Comparison of ENCODE assay signal across 8 cellular contexts in the genomic region with DNA sequence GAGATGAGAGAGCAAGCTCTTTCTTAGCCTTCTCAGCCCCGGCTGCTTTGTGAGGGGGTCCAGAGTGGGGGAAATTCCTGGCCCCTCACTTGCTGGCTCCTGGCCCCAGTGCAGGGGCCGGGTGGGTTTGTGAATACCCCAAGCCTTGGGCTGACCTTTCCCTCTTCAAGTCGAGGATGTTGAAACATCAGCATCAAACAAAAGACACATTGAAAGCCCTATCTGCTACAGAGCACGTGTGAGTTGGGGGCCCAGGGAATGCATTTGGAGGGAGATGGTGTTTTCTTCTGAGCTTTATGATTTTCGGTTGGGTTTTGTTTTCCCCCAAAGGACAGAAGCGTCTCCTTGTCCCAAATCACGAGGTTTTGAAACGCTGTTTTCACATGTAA. TPM values are rescaled to one million over a fixed set of nuclear protein-coding genes. Genes with fewer than 3 reads are reported as not detected.
DNase-seq lines count a peak whose midpoint lies in the region; ATAC-seq, FAIRE-seq and TF ChIP-seq lines count a peak whose summit lies in the region.

No MANE protein-coding gene starts in this region.

- no peak overlapping the region for H2AK5ac ChIP-seq in H1 (ENCODE audit: low read depth, low read length)

- H3K36me3 ChIP-seq in NT2/D1 (ENCODE audit: insufficient read depth, insufficient read length, low read length) (peaks cover 3% of the 10 kb centered on the region), H1 (ENCODE audit: control insufficient read depth in 2 of 4, insufficient read depth in 4 of 4, low read length in 3 of 4) (no peaks in the 10 kb centered on the region)

- in situ Hi-C loops in KBM-7 (cut with MboI; ENCODE audit: low pct_unique_long_range_greater_than_20kb, low sequenced_read_pairs), result no loop called here

- no peak for TF ChIP-seq CTCF in AG04450 (IDR thresholded peaks at IDR 0.05; ENCODE audit: low read depth, low read length)
- no peak for TF ChIP-seq CTCF in H1 (IDR thresholded peaks at IDR 0.05; ENCODE audit: control extremely low read depth in 1 of 3, insufficient read depth in 1 of 3, low read depth in 1 of 3, low read length in 3 of 3)
- no peak for TF ChIP-seq CTCF in nephron (IDR thresholded peaks at IDR 0.05; ENCODE audit: unreplicated experiment in 3 of 3)

- H3K23me2 ChIP-seq in H1 (ENCODE audit: low read depth, low read length), result peaks cover 29% of the 10 kb centered on the region

- TF ChIP-seq POLR2A in H1 (IDR thresholded peaks at IDR 0.05; ENCODE audit: control extremely low read depth in 1 of 2, low read depth in 2 of 2, low read length in 2 of 2), result no peak

- H3K4me1 ChIP-seq in NT2/D1 (ENCODE audit: insufficient read depth, insufficient read length) (peaks cover 20% of the 10 kb centered on the region), H1 (replicated peaks in 1 of 4; ENCODE audit: control insufficient read depth in 3 of 4, insufficient read depth in 4 of 4, low read length in 3 of 4) (peaks cover 10 to 40% (median 22%) of the 10 kb centered on the region in 4 experiments)

- no peak overlapping the region for H2BK120ac ChIP-seq in H1 (replicated peaks; ENCODE audit: low read depth, low read length)

- H4K20me1 ChIP-seq in H1 (replicated peaks in 1 of 2; ENCODE audit: control insufficient read depth in 1 of 2, insufficient read depth in 2 of 2, low read length in 2 of 2), result peaks cover 21 to 32% of the 10 kb centered on the region in 2 experiments

- no peak for FAIRE-seq in H1 (lab: Jason Lieb, UNC)

- H2BK15ac ChIP-seq in H1 (ENCODE audit: low read length), result no peak overlapping the region

- H3K4me3 Mint-ChIP-seq in nephron, result peak overlapping the region; percentile 95 to 99 (median 99)

- peak overlapping the region; percentile 18 for H4K5ac ChIP-seq in H1 (ENCODE audit: insufficient read length, low read depth, low read length)

- DNase-seq in AG04450 (ENCODE audit: low read depth, low spot score) (no peak), NT2/D1 (ENCODE audit: low read depth, low spot score) (no peak), H1 (ENCODE audit: low read depth in 1 of 2, low spot score in 2 of 2) (no peak), KBM-7 (no peak)

- peak overlapping the region; percentile 90 to 94 for H3K4me2 ChIP-seq in H1 (ENCODE audit: insufficient read depth in 1 of 2, low read depth in 2 of 2, low read length in 2 of 2)

- no peaks in the 10 kb centered on the region for H3K9me3 Mint-ChIP-seq in nephron

- no peak for TF ChIP-seq EP300 in H1 (IDR thresholded peaks at IDR 0.05; ENCODE audit: borderline replicate concordance in 1 of 2, low read depth in 2 of 2, low read length in 2 of 2)

- peak overlapping the region; percentile 12; the same call in 1 of the 2 replicates for H2BK12ac ChIP-seq in H1 (ENCODE audit: low read depth, low read length)

- peak overlapping the region; percentile 40; the same call in 1 of the 2 replicates for H2BK5ac ChIP-seq in H1 (ENCODE audit: low read depth, low read length)

- TF ChIP-seq RAD21 in H1 (IDR thresholded peaks at IDR 0.05 in 1 of 2, conservative IDR thresholded peaks at IDR 0.05 in 1 of 2; ENCODE audit: low read depth in 2 of 2, low read length in 2 of 2), result no peak

- H3K27me3 ChIP-seq in AG04450 (ENCODE audit: control insufficient read depth, insufficient read depth, low read length) (no peaks in the 10 kb centered on the region), NT2/D1 (ENCODE audit: insufficient read depth, insufficient read length) (peaks cover 4% of the 10 kb centered on the region), H1 (replicated peaks in 1 of 4; ENCODE audit: control insufficient read depth in 3 of 4, extremely low read depth in 1 of 4, insufficient read depth in 3 of 4, low read length in 3 of 4) (peaks cover 0 to 10% (median 5%) of the 10 kb centered on the region in 4 experiments; a peak in 3 of 7 replicates)

- no peak overlapping the region for H2BK20ac ChIP-seq in H1 (ENCODE audit: low read length)

- ATAC-seq in HG02884 (IDR thresholded peaks at IDR 0.05; ENCODE audit: unreplicated experiment), result no peak
- no peak for ATAC-seq in HG02763 (IDR thresholded peaks at IDR 0.05; ENCODE audit: unreplicated experiment)
- ATAC-seq in GM18907 (IDR thresholded peaks at IDR 0.05; ENCODE audit: unreplicated experiment), result no peak

- CTCF ChIA-PET in AG04450 (lab: Charles Lee) (interaction anchor here (0.6 to 1.4 kb wide), 5 partner anchors 101 to 877 kb away, joined by 3 to 16 read pairs (median 7); no protein-coding TSS in a partner anchor), H1 (lab: Charles Lee; ENCODE audit: partially characterized antibody) (interaction anchor here (1.0 to 2.9 kb wide), 7 partner anchors 20 to 147 kb away, joined by 3 to 16 read pairs (median 4); no protein-coding TSS in a partner anchor)

- H3K27ac ChIP-seq in AG04450 (ENCODE audit: low read depth, low read length) (peak overlapping the region; percentile 92), H1 (ENCODE audit: low read depth, low read length) (no peak overlapping the region)

- no peak overlapping the region for H3K4ac ChIP-seq in H1 (replicated peaks; ENCODE audit: insufficient read length, low read depth, low read length)

- H4K8ac ChIP-seq in H1 (ENCODE audit: extremely low read depth, insufficient read depth, low read length), result 0 out of 2 replicates have a peak overlapping the region, but pooled peaks have one; percentile 40

- H3K18ac ChIP-seq in H1 (ENCODE audit: extremely low read depth, low read length), result peak overlapping the region; percentile 87

- no peak overlapping the region for H3K23ac ChIP-seq in H1 (ENCODE audit: insufficient read length)

- peaks cover 24 to 71% of the 10 kb centered on the region in 2 experiments for H3K79me2 ChIP-seq in H1 (ENCODE audit: control insufficient read depth in 1 of 2, insufficient read depth in 2 of 2, low read length in 2 of 2)

- no peaks in the 10 kb centered on the region for H3K36me3 Mint-ChIP-seq in nephron (ENCODE audit: low read depth)

- peaks cover 61% of the 10 kb centered on the region for H3K4me1 Mint-ChIP-seq in nephron

- peak overlapping the region; percentile 87 for H3K9ac ChIP-seq in NT2/D1 (ENCODE audit: insufficient read length, low read depth)
- peak overlapping the region in 3 of 4 experiments; percentile 2 to 26 (median 25); a peak in 3 of 7 replicates for H3K9ac ChIP-seq in H1 (replicated peaks in 1 of 4; ENCODE audit: extremely low read depth in 1 of 4, low read depth in 3 of 4, low read length in 3 of 4)

- POLR2A ChIA-PET in AG04450 (lab: Yijun Ruan, JAX), result interaction anchor here (0.6 to 1.0 kb wide), 3 partner anchors 68 to 124 kb away, joined by 3 to 4 read pairs (median 4); no protein-coding TSS in a partner anchor
- POLR2A ChIA-PET in H1 (lab: Charles Lee; ENCODE audit: partially characterized antibody), result interaction anchor here (0.9 to 1.6 kb wide), 4 partner anchors 43 to 110 kb away, joined by 3 to 4 read pairs (median 3); no protein-coding TSS in a partner anchor

- H2AFZ ChIP-seq in H1 (ENCODE audit: low read length), result no peak overlapping the region

- peaks cover 26% of the 10 kb centered on the region for H3K79me1 ChIP-seq in H1 (ENCODE audit: low read depth, low read length)

- H3K9me3 ChIP-seq in AG04450 (ENCODE audit: control insufficient read depth, insufficient read depth, low read length) (no peaks in the 10 kb centered on the region; the same call in 1 of the 2 replicates), NT2/D1 (ENCODE audit: insufficient read depth, low read length) (no peaks in the 10 kb centered on the region), H1 (ENCODE audit: insufficient read depth in 2 of 2, low read depth in 1 of 2, low read length in 1 of 2) (no peaks in the 10 kb centered on the region)

- WGBS in H1 (ENCODE audit: extremely low coverage in 1 of 2, insufficient coverage in 1 of 2, insufficient read length in 1 of 2, insufficient replicate concordance in 2 of 2, low coverage in 1 of 2, low lambda C conversion rate in 2 of 2, missing lambda C conversion rate in 1 of 2), 2 experiments, result 0% methylated on average over 8 of the region's 8 CpGs; no CpG with 5 or more reads in 1 of the 2 experiments

- H3K4me3 ChIP-seq in AG04450 (ENCODE audit: low read depth, low read length) (peak overlapping the region; percentile 98), NT2/D1 (ENCODE audit: insufficient read length, low read depth) (peak overlapping the region; percentile 73), H1 (ENCODE audit: extremely low read depth in 1 of 4, insufficient read depth in 2 of 4, low read depth in 3 of 4, low read length in 4 of 4) (peak overlapping the region; percentile 56 to 96 (median 76))

- peak overlapping the region; percentile 18 for H4K91ac ChIP-seq in H1 (replicated peaks; ENCODE audit: insufficient read length, low read length)

- no peaks in the 10 kb centered on the region for H3K27me3 Mint-ChIP-seq in nephron (ENCODE audit: low read depth)

- peak overlapping the region; percentile 95 to 98 (median 96) for H3K27ac Mint-ChIP-seq in nephron

- H3K14ac ChIP-seq in H1 (ENCODE audit: insufficient read length), result no peak overlapping the region

- no peak overlapping the region for H3K56ac ChIP-seq in H1 (replicated peaks; ENCODE audit: insufficient read length, low read depth, low read length)

TF ChIP-seq in H1, 55 proteins besides CTCF, POLR2A, EP300 and RAD21 (continues in another document):
- TF ChIP-seq HDAC2 (IDR thresholded peaks at IDR 0.05; ENCODE audit: borderline replicate concordance in 1 of 2, low read depth in 2 of 2, low read length in 2 of 2) (no peak), CTBP2 (IDR thresholded peaks at IDR 0.05; ENCODE audit: borderline replicate concordance, insufficient read depth, insufficient read length, low read length) (no peak)
- TF ChIP-seq, protein P1, sequence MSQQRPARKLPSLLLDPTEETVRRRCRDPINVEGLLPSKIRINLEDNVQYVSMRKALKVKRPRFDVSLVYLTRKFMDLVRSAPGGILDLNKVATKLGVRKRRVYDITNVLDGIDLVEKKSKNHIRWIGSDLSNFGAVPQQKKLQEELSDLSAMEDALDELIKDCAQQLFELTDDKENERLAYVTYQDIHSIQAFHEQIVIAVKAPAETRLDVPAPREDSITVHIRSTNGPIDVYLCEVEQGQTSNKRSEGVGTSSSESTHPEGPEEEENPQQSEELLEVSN (IDR thresholded peaks at IDR 0.05), result peak; percentile 80
- TF ChIP-seq, protein P2, sequence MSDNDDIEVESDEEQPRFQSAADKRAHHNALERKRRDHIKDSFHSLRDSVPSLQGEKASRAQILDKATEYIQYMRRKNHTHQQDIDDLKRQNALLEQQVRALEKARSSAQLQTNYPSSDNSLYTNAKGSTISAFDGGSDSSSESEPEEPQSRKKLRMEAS (IDR thresholded peaks at IDR 0.05), result peak; percentile 89

RNA-seq across cellular contexts. Expression of a gene that starts 2.8 kb away (rescaled TPM):
- polyA plus RNA-seq in AG04450 (2011; rRNA removed), result 7.6 and 12.8 TPM in 2 replicates
- 16.5 and 21.3 TPM in 2 replicates for polyA minus RNA-seq in AG04450 (2011; rRNA and poly(A)+ RNA removed)
- 28.0 and 29.7 TPM in 2 replicates for total RNA-seq in H1 (2021; fragmentation: NEBNext Ultra II Directional; extraction: Animal tissue kit (Norgen Biotek cat#: 25700))
- polyA plus RNA-seq in H1 (2011; rRNA removed), result 8.1 and 17.1 TPM in 2 replicates
- 7.4 TPM for polyA plus RNA-seq in H1 (2011; cell fraction: cytosol; rRNA removed)
- 33.0 TPM for polyA plus RNA-seq in H1 (2011; cell fraction: nucleus; rRNA removed)
- 17.4 to 25.1 TPM (median 23.6 TPM) in 4 replicates for polyA plus RNA-seq in H1 (2012, experiment 1 of 2)
- 13.4 TPM for polyA plus RNA-seq in H1 (2012, experiment 2 of 2)
- 11.4 TPM for polyA plus RNA-seq in H1 (2013, experiment 1 of 2)
- 10.1 TPM for polyA plus RNA-seq in H1 (2013, experiment 2 of 2)
- polyA minus RNA-seq in H1 (2011; rRNA and poly(A)+ RNA removed), result 9.1 and 16.3 TPM in 2 replicates
- 19.2 TPM for polyA minus RNA-seq in H1 (2011; cell fraction: cytosol; rRNA and poly(A)+ RNA removed)
- 24.4 TPM for polyA minus RNA-seq in H1 (2011; cell fraction: nucleus; rRNA and poly(A)+ RNA removed)
